Comparison of ENCODE assay signal across 28 cellular contexts in the genomic region with DNA sequence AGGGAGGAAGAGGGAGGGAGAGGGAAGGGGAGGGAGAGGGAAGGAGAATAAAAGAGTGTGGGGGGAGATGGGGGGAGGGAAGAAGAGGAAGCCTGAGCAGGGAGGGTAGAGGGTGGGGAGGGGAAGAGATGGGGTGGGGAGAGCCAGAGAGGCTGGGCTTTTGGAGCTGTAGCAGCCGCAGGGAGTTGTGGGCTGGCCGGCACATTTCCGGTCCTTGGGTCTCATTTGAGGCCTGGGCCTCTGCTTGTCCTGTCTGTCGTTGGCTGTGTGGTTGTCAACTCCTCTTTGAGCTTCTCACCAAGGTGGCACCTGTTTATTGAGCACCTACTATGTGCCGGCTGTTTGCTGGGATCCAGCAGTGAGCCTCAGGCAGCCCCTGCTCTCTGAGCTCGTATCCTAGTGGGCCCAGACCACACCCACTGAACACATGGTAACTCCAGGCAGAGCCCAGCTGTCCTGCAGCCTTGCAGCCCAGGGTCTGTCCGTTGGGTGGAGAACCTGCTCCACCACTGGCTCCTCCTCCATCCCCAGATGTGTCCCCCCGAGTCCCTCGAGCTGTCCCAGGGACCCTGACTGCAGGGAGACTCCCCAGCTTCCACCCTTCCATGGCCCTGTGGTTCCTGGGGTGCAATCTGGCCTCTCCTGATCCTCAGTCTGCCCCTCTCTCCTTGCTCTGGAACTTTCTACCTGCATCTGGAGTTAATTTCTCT.
A peak's percentile ranks its signal among the peaks of the same experiment; 100 is the strongest.
DNase-seq lines count a peak whose midpoint lies in the region; ATAC-seq, FAIRE-seq and TF ChIP-seq lines count a peak whose summit lies in the region.
"Had no signal": no experiment of that assay in that cellular context is flagged by ENCODE, and none has a peak within 500 bp of the region (broad histone marks: within the 10 kb centered on the region; RNA-seq: fewer than 3 reads in every experiment).

No MANE protein-coding gene starts in this region.

- no peak for TF ChIP-seq POLR2A in NB4 (IDR thresholded peaks at IDR 0.05; ENCODE audit: extremely low read depth, insufficient read length)

- no peak for ATAC-seq in activated CD8-positive, alpha-beta T cell treated with anti-CD3 and anti-CD28 coated beads, Interleukin-2, amount 10 ng/mL, durations not matched to agents 7 days and 5 days
- ATAC-seq: A549, HepG2 had no signal

- H3K27me3 Mint-ChIP-seq in Caco-2 (ENCODE audit: insufficient read depth, unreplicated experiment) (peaks cover 8% of the 10 kb centered on the region), progenitor cell of endocrine pancreas (peaks cover 44% of the 10 kb centered on the region), Calu3 (ENCODE audit: unreplicated experiment) (peaks cover 97% of the 10 kb centered on the region)
- H3K27me3 Mint-ChIP-seq in activated CD8-positive, alpha-beta T cell treated with anti-CD3 and anti-CD28 coated beads, Interleukin-2, amount 10 ng/mL, durations not matched to agents 7 days and 5 days (ENCODE audit: low read depth) = no peaks in the 10 kb centered on the region

- peak overlapping the region; percentile 30 for H3K27ac Mint-ChIP-seq in Caco-2 (ENCODE audit: unreplicated experiment)
- H3K27ac Mint-ChIP-seq in progenitor cell of endocrine pancreas = peak overlapping the region; percentile 15
- H3K27ac Mint-ChIP-seq in Calu3 (ENCODE audit: unreplicated experiment) = no peak overlapping the region
- no peak overlapping the region for H3K27ac Mint-ChIP-seq in activated CD8-positive, alpha-beta T cell treated with anti-CD3 and anti-CD28 coated beads, Interleukin-2, amount 10 ng/mL, durations not matched to agents 7 days and 5 days

- H3K4me3 ChIP-seq in Caco-2 (ENCODE audit: low read depth, low read length) = no peak overlapping the region
- no peak overlapping the region for H3K4me3 ChIP-seq in NB4 (ENCODE audit: low read depth, low read length)
- no peak overlapping the region for H3K4me3 ChIP-seq in kidney (ENCODE audit: low read length in 2 of 2)
- H3K4me3 ChIP-seq: A549, PC-9, SJSA1 had no signal

- H3K4me1 Mint-ChIP-seq in Caco-2 (ENCODE audit: low read depth, unreplicated experiment) (no peaks in the 10 kb centered on the region), progenitor cell of endocrine pancreas (ENCODE audit: low read depth) (no peaks in the 10 kb centered on the region), Calu3 (ENCODE audit: low read depth, unreplicated experiment) (no peaks in the 10 kb centered on the region)
- no peaks in the 10 kb centered on the region for H3K4me1 Mint-ChIP-seq in activated CD8-positive, alpha-beta T cell treated with anti-CD3 and anti-CD28 coated beads, Interleukin-2, amount 10 ng/mL, durations not matched to agents 7 days and 5 days (ENCODE audit: low read depth)
- H3K4me1 Mint-ChIP-seq: CD4-positive, alpha-beta memory T cell had no signal

- peak in 1 of 2 experiments; percentile 35 for DNase-seq in Caco-2
- peak; percentile 52 for DNase-seq in NB4 (ENCODE audit: low read depth)
- peak; percentile 55 for DNase-seq in kidney
- no peak for DNase-seq in progenitor cell of endocrine pancreas (ENCODE audit: low spot score, unreplicated experiment)
- DNase-seq in cortex of kidney (lab: John Stamatoyannopoulos, UW) = no peak
- no peak for DNase-seq in Calu3
- DNase-seq in activated CD8-positive, alpha-beta T cell treated with anti-CD3 and anti-CD28 coated beads, Interleukin-2, amount 10 ng/mL, durations not matched to agents 7 days and 5 days = no peak
- DNase-seq: AML-193; C1 segment of cervical spinal cord; CD4-positive, alpha-beta memory T cell; COR-L47; DMS79 treated with DMSO at 0.1 percent for 48 hours; GF-D8; HCEC 1CT; Kasumi-1; NCI-H1105; NCI-H146; NCI-H1930; NCI-H446; NCI-H524 treated with DMSO at 0.1 percent for 48 hours; NCI-H774; PC-9; Right ventricle myocardium superior had no signal

- H3K27ac ChIP-seq in kidney (ENCODE audit: low read depth in 2 of 2, low read length in 2 of 2) = no peak overlapping the region
- H3K27ac ChIP-seq: A549, PC-9, SJSA1 had no signal

- CTCF ChIA-PET in Caco-2 (lab: Charles Lee) = interaction anchor here (0.7 kb wide), 1 partner anchor 154 kb away, joined by 4 read pairs; no protein-coding TSS in a partner anchor
- CTCF ChIA-PET in Calu3 (lab: Charles Lee) = interaction anchor here (1.0 kb wide), 1 partner anchor 13 kb away, joined by 3 read pairs; no protein-coding TSS in a partner anchor
- CTCF ChIA-PET in activated CD8-positive, alpha-beta T cell treated with anti-CD3 and anti-CD28 coated beads, Interleukin-2, amount 10 ng/mL, durations not matched to agents 7 days and 5 days (lab: Charles Lee) = interaction anchor here (1.7 kb wide), 1 partner anchor 9 kb away, joined by 5 read pairs; no protein-coding TSS in a partner anchor

- H3K9ac ChIP-seq in kidney (ENCODE audit: low read length in 2 of 2) = no peak overlapping the region

- intact Hi-C loops in Caco-2 (cut with micrococcal nuclease; ENCODE audit: unreplicated experiment) = no loop called here
- intact Hi-C loops in kidney (cut with DNase I) = no loop called here
- intact Hi-C loops in Calu3 (cut with micrococcal nuclease; ENCODE audit: unreplicated experiment) = no loop called here

- H3K36me3 Mint-ChIP-seq in Caco-2 (ENCODE audit: insufficient read depth, unreplicated experiment) (no peaks in the 10 kb centered on the region), progenitor cell of endocrine pancreas (ENCODE audit: insufficient read depth) (no peaks in the 10 kb centered on the region), Calu3 (ENCODE audit: insufficient read depth, unreplicated experiment) (no peaks in the 10 kb centered on the region)
- no peaks in the 10 kb centered on the region for H3K36me3 Mint-ChIP-seq in activated CD8-positive, alpha-beta T cell treated with anti-CD3 and anti-CD28 coated beads, Interleukin-2, amount 10 ng/mL, durations not matched to agents 7 days and 5 days (ENCODE audit: low read depth)
- H3K36me3 Mint-ChIP-seq: CD4-positive, alpha-beta memory T cell had no signal

- BruUV-seq in Caco-2 (replicated peaks; lab: Mats Ljungman, UMichigan) (no TSS peak), Calu3 (replicated peaks; lab: Mats Ljungman, UMichigan) (no TSS peak)

- TF ChIP-seq CTCF in Caco-2 (IDR thresholded peaks at IDR 0.05; ENCODE audit: insufficient read depth in 1 of 2, low read depth in 1 of 2, low read length in 1 of 2, severe bottlenecking in 1 of 2, unreplicated experiment in 1 of 2) = no peak
- no peak for TF ChIP-seq CTCF in NB4 (IDR thresholded peaks at IDR 0.05; ENCODE audit: low read depth, low read length)
- TF ChIP-seq CTCF in kidney (IDR thresholded peaks at IDR 0.05; ENCODE audit: borderline replicate concordance, extremely low read depth, insufficient read depth) = no peak
- no peak for TF ChIP-seq CTCF in progenitor cell of endocrine pancreas (IDR thresholded peaks at IDR 0.05; ENCODE audit: unreplicated experiment)
- no peak for TF ChIP-seq CTCF in Calu3 (IDR thresholded peaks at IDR 0.05; ENCODE audit: unreplicated experiment)

- no peaks in the 10 kb centered on the region for H3K27me3 ChIP-seq in Caco-2 (replicated peaks; ENCODE audit: control insufficient read depth, insufficient read depth, low read length)
- H3K27me3 ChIP-seq: SJSA1 had no signal

- H3K36me3 ChIP-seq in Caco-2 (ENCODE audit: control insufficient read depth, insufficient read depth, low read length) = no peaks in the 10 kb centered on the region
- no peaks in the 10 kb centered on the region for H3K36me3 ChIP-seq in kidney (ENCODE audit: control insufficient read depth in 1 of 2, insufficient read depth in 2 of 2, low read length in 2 of 2)
- H3K36me3 ChIP-seq: SJSA1 had no signal

- H3K4me1 ChIP-seq in Caco-2 (no peaks in the 10 kb centered on the region), kidney (ENCODE audit: control insufficient read depth in 1 of 2, insufficient read depth in 1 of 2, low read depth in 1 of 2, low read length in 2 of 2) (no peaks in the 10 kb centered on the region)
- H3K4me1 ChIP-seq: A549, SJSA1 had no signal

- H3K4me3 Mint-ChIP-seq in Caco-2 (ENCODE audit: unreplicated experiment) (no peak overlapping the region), progenitor cell of endocrine pancreas (ENCODE audit: low read depth) (no peak overlapping the region), Calu3 (ENCODE audit: low read depth, unreplicated experiment) (no peak overlapping the region)
- H3K4me3 Mint-ChIP-seq in activated CD8-positive, alpha-beta T cell treated with anti-CD3 and anti-CD28 coated beads, Interleukin-2, amount 10 ng/mL, durations not matched to agents 7 days and 5 days = no peak overlapping the region
- H3K4me3 Mint-ChIP-seq: CD4-positive, alpha-beta memory T cell had no signal

- FAIRE-seq in kidney (lab: Jason Lieb, UNC) = no peak
- FAIRE-seq: A549, GM12892, H1, HepG2 had no signal

- H3K9me3 Mint-ChIP-seq in Caco-2 (ENCODE audit: unreplicated experiment) (no peaks in the 10 kb centered on the region), progenitor cell of endocrine pancreas (ENCODE audit: low read depth) (peaks cover 4% of the 10 kb centered on the region), Calu3 (ENCODE audit: low read depth, unreplicated experiment) (no peaks in the 10 kb centered on the region)
- H3K9me3 Mint-ChIP-seq in activated CD8-positive, alpha-beta T cell treated with anti-CD3 and anti-CD28 coated beads, Interleukin-2, amount 10 ng/mL, durations not matched to agents 7 days and 5 days (ENCODE audit: insufficient read depth) = no peaks in the 10 kb centered on the region

- H3K9me3 ChIP-seq in Caco-2 (no peaks in the 10 kb centered on the region), kidney (ENCODE audit: control insufficient read depth in 1 of 2, low read length in 2 of 2) (no peaks in the 10 kb centered on the region)
- H3K9me3 ChIP-seq: A549, SJSA1 had no signal

- POLR2A ChIA-PET in Caco-2 (lab: Charles Lee) = no interaction called here
- POLR2A ChIA-PET in activated CD8-positive, alpha-beta T cell treated with anti-CD3 and anti-CD28 coated beads, Interleukin-2, amount 10 ng/mL, durations not matched to agents 7 days and 5 days (lab: Charles Lee) = no interaction called here

Comparison
In these comparisons a context has a peak if more than half of its experiments do, and no peak if none do; other contexts are left out.
1. DNase-seq: peak in NB4 (single experiment) and kidney (single experiment); none in progenitor cell of endocrine pancreas (single experiment), cortex of kidney (single experiment), Calu3 (single experiment) and activated CD8-positive, alpha-beta T cell treated with anti-CD3 and anti-CD28 coated beads, Interleukin-2, amount 10 ng/mL, durations not matched to agents 7 days and 5 days (single experiment).
2. H3K27ac Mint-ChIP-seq: peak in Caco-2 (single experiment) and progenitor cell of endocrine pancreas (single experiment); none in Calu3 (single experiment) and activated CD8-positive, alpha-beta T cell treated with anti-CD3 and anti-CD28 coated beads, Interleukin-2, amount 10 ng/mL, durations not matched to agents 7 days and 5 days (single experiment).